ENCODE assay signal across 37 cellular contexts in genomic region chr20:43433250-43433854, GRCh38. TPM values are rescaled to one million over a fixed set of nuclear protein-coding genes. Genes with fewer than 3 reads are reported as not detected.
DNase-seq lines count a peak whose midpoint lies in the region; ATAC-seq, FAIRE-seq and TF ChIP-seq lines count a peak whose summit lies in the region.
"Had no signal": no experiment of that assay in that cellular context is flagged by ENCODE, and none has a peak within 500 bp of the region (broad histone marks: within the 10 kb centered on the region; RNA-seq: fewer than 3 reads in every experiment).

No MANE protein-coding gene starts in this region.

- H3K4me2 ChIP-seq in K562 (ENCODE audit: insufficient read depth, low read length) (no peak overlapping the region), HepG2 (ENCODE audit: low read depth, low read length) (no peak overlapping the region)
- H3K4me2 ChIP-seq: A549; BLaER1; BLaER1 treated with 17β-estradiol and CSF1 and Interleukin-3, amounts not matched to agents 10 nM and 100 nM had no signal

- intact Hi-C loops in K562 (cut with micrococcal nuclease), result no loop called here
- intact Hi-C loops in HepG2 (cut with micrococcal nuclease; ENCODE audit: unreplicated experiment), result no loop called here
- intact Hi-C loops in vagina (cut with DNase I), result no loop called here

- TF ChIP-seq POLR2A in K562 (conservative IDR thresholded peaks at IDR 0.05), result no peak
- TF ChIP-seq POLR2A in HepG2 (IDR thresholded peaks at IDR 0.05; ENCODE audit: insufficient read depth in 1 of 2, low read depth in 2 of 2, low read length in 2 of 2), result no peak
- TF ChIP-seq POLR2A in vagina (IDR thresholded peaks at IDR 0.05), result no peak

- no peaks in the 10 kb centered on the region for H3K4me1 ChIP-seq in HEK293 (ENCODE audit: control insufficient read depth, insufficient read depth, low read length)
- peaks cover 0 to 12% of the 10 kb centered on the region in 2 experiments; a peak in 3 of 5 replicates for H3K4me1 ChIP-seq in K562 (replicated peaks in 1 of 2; ENCODE audit: control insufficient read depth in 2 of 2, insufficient read depth in 2 of 2, low read length in 2 of 2)
- H3K4me1 ChIP-seq in HepG2 (ENCODE audit: insufficient read depth, low read length), result no peaks in the 10 kb centered on the region
- no peaks in the 10 kb centered on the region for H3K4me1 ChIP-seq in vagina
- H3K4me1 ChIP-seq: A549; BE2C; BLaER1; BLaER1 treated with 17β-estradiol and CSF1 and Interleukin-3, amounts not matched to agents 10 nM and 100 nM; Caco-2 had no signal

- no peak for FAIRE-seq in K562 (lab: Jason Lieb, UNC)
- no peak for FAIRE-seq in HepG2 (lab: Jason Lieb, UNC)
- FAIRE-seq: A204.1, A549, D721Med had no signal

- H3K27ac ChIP-seq in HEK293 (ENCODE audit: extremely low read depth, low read depth, low read length) (no peak overlapping the region), K562 (ENCODE audit: extremely low read depth, low read depth, low read length) (no peak overlapping the region), HepG2 (ENCODE audit: extremely low read length, insufficient read depth, low read length) (no peak overlapping the region), vagina (no peak overlapping the region), RWPE1 (no peak overlapping the region)
- H3K27ac ChIP-seq: 22Rv1; A549; BLaER1; BLaER1 treated with 17β-estradiol and CSF1 and Interleukin-3, amounts not matched to agents 10 nM and 100 nM; C4-2B had no signal

- TF ChIP-seq EP300 in K562 (IDR thresholded peaks at IDR 0.05; ENCODE audit: low read length), result no peak
- no peak for TF ChIP-seq EP300 in HepG2 (IDR thresholded peaks at IDR 0.05; ENCODE audit: low read depth in 2 of 2, low read length in 2 of 2)
- TF ChIP-seq EP300 in HepG2 (CRISPR knock-in tag; IDR thresholded peaks at IDR 0.05; ENCODE audit: borderline replicate concordance), result no peak

- TF ChIP-seq RAD21 in K562 (CRISPR knock-in tag; conservative IDR thresholded peaks at IDR 0.05 in 1 of 2, IDR thresholded peaks at IDR 0.05 in 1 of 2) (no peak), HepG2 (CRISPR knock-in tag; IDR thresholded peaks at IDR 0.05) (no peak)

- POLR2A ChIA-PET in HEK293 (lab: Yijun Ruan, JAX), result no interaction called here
- POLR2A ChIA-PET in K562 (lab: Yijun Ruan, JAX), result no interaction called here
- POLR2A ChIA-PET in HepG2 (lab: Yijun Ruan, JAX), result interaction anchor here (0.7 kb wide), 1 partner anchor 24 kb away, joined by 3 read pairs; the partner anchor contains the start of gene SRSF6
- POLR2A ChIA-PET in RWPE1 (lab: Yijun Ruan, JAX; ENCODE audit: low non-redundant PET), result no interaction called here

- H3K4me3 Mint-ChIP-seq in T-helper 17 cell, result no peak overlapping the region
- H3K4me3 Mint-ChIP-seq: B cell; CD14-positive monocyte; CD4-positive, alpha-beta memory T cell; CD4-positive, alpha-beta T cell; CD4-positive, CD25-positive, alpha-beta regulatory T cell; CD8-positive, alpha-beta memory T cell; CD8-positive, alpha-beta T cell had no signal

- DNase-seq in T-helper 17 cell (no peak), K562 (ENCODE audit: extremely low read depth in 1 of 4, low spot score in 3 of 4) (no peak), HepG2 (ENCODE audit: low spot score) (no peak), vagina (ENCODE audit: extremely low spot score in 2 of 2) (no peak), RWPE1 (ENCODE audit: low spot score) (no peak)
- DNase-seq in activated CD8-positive, alpha-beta memory T cell treated with anti-CD3 and anti-CD28 coated beads, Interleukin-2, amount 50 U/mL, for 48 hours, result no peak
- DNase-seq: 8988T; ACHN; AML-193; BE2C; C1 segment of cervical spinal cord; Calu3; CD4-positive, alpha-beta memory T cell; CD4-positive, alpha-beta T cell; CD4-positive, CD25-positive, alpha-beta regulatory T cell; CD8-positive, alpha-beta memory T cell; CD8-positive, alpha-beta T cell; COR-L47; DMS 273 treated with DMSO at 0.1 percent for 48 hours; DMS153; DMS53; DMS79; DMS79 treated with DMSO at 0.1 percent for 48 hours; DND-41; EL had no signal

- ATAC-seq in T-helper 17 cell (no peak), K562 (no peak), HepG2 (no peak), GM21786 (IDR thresholded peaks at IDR 0.05; ENCODE audit: unreplicated experiment) (no peak)
- ATAC-seq: CD8-positive, alpha-beta T cell had no signal

- no peak overlapping the region for H2AFZ ChIP-seq in K562 (ENCODE audit: low read depth, low read length)
- H2AFZ ChIP-seq in HepG2 (ENCODE audit: low read length), result no peak overlapping the region

- TF ChIP-seq CTCF in HEK293 (tag by site-specific recombination; IDR thresholded peaks at IDR 0.05), result no peak
- TF ChIP-seq CTCF in K562 (IDR thresholded peaks at IDR 0.05 in 2 of 3, conservative IDR thresholded peaks at IDR 0.05 in 1 of 3; ENCODE audit: insufficient read depth in 2 of 3, low read depth in 1 of 3, low read length in 3 of 3), result no peak
- no peak for TF ChIP-seq CTCF in HepG2 (CRISPR knock-in tag; IDR thresholded peaks at IDR 0.05)
- TF ChIP-seq CTCF in vagina (IDR thresholded peaks at IDR 0.05), result no peak
- TF ChIP-seq CTCF in RWPE1 (conservative IDR thresholded peaks at IDR 0.05; ENCODE audit: low read depth), result no peak

- H4K20me1 ChIP-seq in K562 (replicated peaks; ENCODE audit: control insufficient read depth, insufficient read depth, low read length) (no peaks in the 10 kb centered on the region), HepG2 (ENCODE audit: insufficient read depth, low read length) (no peaks in the 10 kb centered on the region)
- H4K20me1 ChIP-seq: BLaER1; BLaER1 treated with 17β-estradiol and CSF1 and Interleukin-3, amounts not matched to agents 10 nM and 100 nM had no signal

- no peaks in the 10 kb centered on the region for H3K79me2 ChIP-seq in K562 (ENCODE audit: control insufficient read depth, insufficient read depth, low read length)
- no peaks in the 10 kb centered on the region for H3K79me2 ChIP-seq in HepG2 (ENCODE audit: insufficient read depth, low read length)

- peak overlapping the region; percentile 12 for H3K27ac Mint-ChIP-seq in T-helper 17 cell
- H3K27ac Mint-ChIP-seq: B cell; CD4-positive, alpha-beta T cell; CD4-positive, CD25-positive, alpha-beta regulatory T cell; CD8-positive, alpha-beta memory T cell; CD8-positive, alpha-beta T cell had no signal

- in situ Hi-C loops in K562 (cut with MboI) (no loop called here), HepG2 (cut with HindIII; ENCODE audit: extremely low pct_ligation_motif_present, low pct_unique_long_range_greater_than_20kb) (no loop called here)

- no peaks in the 10 kb centered on the region for H3K36me3 ChIP-seq in HEK293 (ENCODE audit: control insufficient read depth in 2 of 2, insufficient read depth in 1 of 2, low read length in 2 of 2)
- no peaks in the 10 kb centered on the region for H3K36me3 ChIP-seq in K562 (ENCODE audit: control insufficient read depth, insufficient read depth, low read length)
- H3K36me3 ChIP-seq in HepG2 (replicated peaks in 1 of 2; ENCODE audit: control insufficient read depth in 1 of 2, insufficient read depth in 2 of 2, low read length in 2 of 2), result no peaks in the 10 kb centered on the region
- H3K36me3 ChIP-seq in vagina, result no peaks in the 10 kb centered on the region
- H3K36me3 ChIP-seq: BE2C; BLaER1; BLaER1 treated with 17β-estradiol and CSF1 and Interleukin-3, amounts not matched to agents 10 nM and 100 nM had no signal

- H3K27me3 ChIP-seq in K562 (ENCODE audit: control insufficient read depth in 2 of 2, insufficient read depth in 2 of 2, low read length in 2 of 2), result peaks cover 3 to 15% of the 10 kb centered on the region in 2 experiments; a peak in 4 of 5 replicates
- H3K27me3 ChIP-seq in HepG2 (ENCODE audit: control insufficient read depth in 1 of 2, insufficient read depth in 2 of 2, low read length in 2 of 2), result peaks cover 4 to 51% of the 10 kb centered on the region in 2 experiments; a peak in 3 of 5 replicates
- H3K27me3 ChIP-seq in vagina, result no peaks in the 10 kb centered on the region
- H3K27me3 ChIP-seq: BE2C; BLaER1; BLaER1 treated with 17β-estradiol and CSF1 and Interleukin-3, amounts not matched to agents 10 nM and 100 nM had no signal

- peaks cover 3% of the 10 kb centered on the region for H3K36me3 Mint-ChIP-seq in T-helper 17 cell (ENCODE audit: low read depth)
- H3K36me3 Mint-ChIP-seq: CD14-positive monocyte; CD4-positive, alpha-beta memory T cell; CD4-positive, CD25-positive, alpha-beta regulatory T cell; CD8-positive, alpha-beta memory T cell; CD8-positive, alpha-beta T cell had no signal

- H3K9ac ChIP-seq in K562 (ENCODE audit: insufficient read depth in 1 of 2, low read depth in 2 of 2, low read length in 2 of 2) (no peak overlapping the region), HepG2 (ENCODE audit: insufficient read depth, low read depth, low read length) (no peak overlapping the region)
- H3K9ac ChIP-seq: BLaER1; BLaER1 treated with 17β-estradiol and CSF1 and Interleukin-3, amounts not matched to agents 10 nM and 100 nM had no signal

- CTCF ChIA-PET in HEK293 (lab: Yijun Ruan, JAX) (interaction anchor here (0.7 kb wide), 1 partner anchor 15 kb away, joined by 5 read pairs; no protein-coding TSS in a partner anchor), K562 (lab: Yijun Ruan, JAX; ENCODE audit: low intra/inter-chr PET ratio) (no interaction called here), HepG2 (lab: Yijun Ruan, JAX; ENCODE audit: low intra/inter-chr PET ratio, low total read pairs) (no interaction called here), RWPE1 (lab: Yijun Ruan, JAX) (interaction anchor here (0.5 to 1.0 kb wide), 2 partner anchors 10 to 15 kb away, joined by 3 to 5 read pairs; no protein-coding TSS in a partner anchor)

- no TSS peak for BruUV-seq in K562 (replicated peaks; lab: Mats Ljungman, UMichigan)
- BruUV-seq in HepG2 (replicated peaks; lab: Mats Ljungman, UMichigan), result no TSS peak

- WGBS in K562 (ENCODE audit: insufficient coverage, low coverage, missing lambda C conversion rate), result 0% methylated on average over 3 of the region's 4 CpGs
- WGBS in HepG2 (ENCODE audit: low lambda C conversion rate), result 16% methylated on average over 4 of the region's 4 CpGs

- H3K27me3 Mint-ChIP-seq in T-helper 17 cell, result peaks cover 60% of the 10 kb centered on the region

- H3K9me1 ChIP-seq in K562 (ENCODE audit: control insufficient read depth, insufficient read depth, low read length), result no peaks in the 10 kb centered on the region

- H3K9me3 ChIP-seq in HEK293 (ENCODE audit: control insufficient read depth, insufficient read depth, low read depth, low read length) (no peaks in the 10 kb centered on the region), T-helper 17 cell (ENCODE audit: control insufficient read depth, low read length, poor library complexity, severe bottlenecking) (no peaks in the 10 kb centered on the region), K562 (replicated peaks; ENCODE audit: control insufficient read depth, insufficient read depth, low read depth, low read length) (no peaks in the 10 kb centered on the region), HepG2 (ENCODE audit: low read length) (no peaks in the 10 kb centered on the region), vagina (no peaks in the 10 kb centered on the region)
- H3K9me3 ChIP-seq: A549; BE2C; BLaER1; BLaER1 treated with 17β-estradiol and CSF1 and Interleukin-3, amounts not matched to agents 10 nM and 100 nM; Caco-2 had no signal

- no peaks in the 10 kb centered on the region for H3K4me1 Mint-ChIP-seq in T-helper 17 cell
- H3K4me1 Mint-ChIP-seq: CD14-positive monocyte; CD4-positive, alpha-beta memory T cell; CD8-positive, alpha-beta memory T cell had no signal

- H3K4me3 ChIP-seq in HEK293 (ENCODE audit: low read depth, low read length) (no peak overlapping the region), K562 (no peak overlapping the region), HepG2 (replicated peaks in 1 of 3; ENCODE audit: insufficient read depth in 1 of 3, low read depth in 2 of 3, low read length in 3 of 3) (no peak overlapping the region), vagina (no peak overlapping the region)
- H3K4me3 ChIP-seq: A549; BLaER1; BLaER1 treated with 17β-estradiol and CSF1 and Interleukin-3, amounts not matched to agents 10 nM and 100 nM had no signal

RNA-seq across cellular contexts. Expression of gene SRSF6, which starts 24.3 kb away (rescaled TPM):
- total RNA-seq in T-helper 17 cell (100 to 1,000 TPM; 257 to 285 TPM), K562 (2014; rRNA removed) (52.4 and 55.6 TPM in 2 replicates), K562 (2014; rRNA removed; fragmentation: Illumina TruSeq; extraction: Trizol) (73.1 and 81.5 TPM in 2 replicates), K562 (2015; rRNA removed; fragmentation: Illumina TruSeq; extraction: Trizol) (78.8 and 80.4 TPM in 2 replicates), K562 (2021) (140 and 141 TPM in 2 replicates), HepG2 (2016; rRNA removed; fragmentation: Illumina TruSeq; extraction: Trizol) (184 and 194 TPM in 2 replicates), vagina (112 TPM)
- 123 and 206 TPM in 2 replicates for total RNA-seq in K562 (2011; cell fraction: chromatin; rRNA removed; ENCODE audit: low replicate concordance)
- total RNA-seq in K562 (2011; cell fraction: nucleolus; rRNA removed), result 65.5 and 74.5 TPM in 2 replicates
- 119 and 180 TPM in 2 replicates for total RNA-seq in K562 (2011; cell fraction: nucleoplasm; rRNA removed)
- polyA plus RNA-seq in K562 (2011; rRNA removed) (86.1 and 138 TPM in 2 replicates), K562 (2014; fragmentation: Illumina TruSeq; extraction: Trizol) (101 and 117 TPM in 2 replicates), K562 (2014; fragmentation: Nextera tagmentation; extraction: Ambion mirVana) (100 to 1,000 TPM; 148 to 165 TPM), K562 (2014; rRNA removed) (86.5 and 91.3 TPM in 2 replicates), HepG2 (2011; rRNA removed) (151 and 156 TPM in 2 replicates)
- polyA plus RNA-seq in K562 (2011; cell fraction: cytosol; rRNA removed), result 37.4 and 44.4 TPM in 2 replicates
- 287 and 290 TPM in 2 replicates for polyA plus RNA-seq in K562 (2011; cell fraction: nucleus; rRNA removed)
- 89.0 and 99.0 TPM in 2 replicates for polyA plus RNA-seq in K562 (2012)
- 119 and 177 TPM in 2 replicates for polyA minus RNA-seq in K562 (2011; rRNA and poly(A)+ RNA removed)
- polyA minus RNA-seq in K562 (2011; cell fraction: cytosol; rRNA and poly(A)+ RNA removed), result 45.1 and 79.8 TPM in 2 replicates
- 56.4 and 90.7 TPM in 2 replicates for polyA minus RNA-seq in K562 (2011; cell fraction: nucleus; rRNA and poly(A)+ RNA removed)
- total RNA-seq in HepG2 (2016; cell fraction: cytosol; rRNA removed; fragmentation: Illumina TruSeq; extraction: Trizol; ENCODE audit: low read depth), result 15.0 and 16.0 TPM in 2 replicates
- total RNA-seq in HepG2 (2016; cell fraction: insoluble cytoplasmic fraction; rRNA removed; fragmentation: Illumina TruSeq; extraction: Trizol), result 174 and 198 TPM in 2 replicates
- 47.5 and 54.5 TPM in 2 replicates for total RNA-seq in HepG2 (2016; cell fraction: membrane; rRNA removed; fragmentation: Illumina TruSeq; extraction: Trizol)
- total RNA-seq in HepG2 (2016; cell fraction: nucleus; rRNA removed; fragmentation: Illumina TruSeq; extraction: Trizol), result 244 and 253 TPM in 2 replicates
- 62.2 and 93.1 TPM in 2 replicates for polyA plus RNA-seq in HepG2 (2011; cell fraction: cytosol; rRNA removed)
- 386 and 421 TPM in 2 replicates for polyA plus RNA-seq in HepG2 (2011; cell fraction: nucleus; rRNA removed)
- 116 and 122 TPM in 2 replicates for polyA plus RNA-seq in HepG2 (2012)
- polyA plus RNA-seq in HepG2 (2016; cell fraction: cytosol; fragmentation: Illumina TruSeq; extraction: Trizol; ENCODE audit: low read depth), result 13.9 and 17.6 TPM in 2 replicates
- 195 and 211 TPM in 2 replicates for polyA plus RNA-seq in HepG2 (2016; cell fraction: insoluble cytoplasmic fraction; fragmentation: Illumina TruSeq; extraction: Trizol; ENCODE audit: low read depth)
- 30.9 and 36.1 TPM in 2 replicates for polyA plus RNA-seq in HepG2 (2016; cell fraction: membrane; fragmentation: Illumina TruSeq; extraction: Trizol; ENCODE audit: low read depth)
- polyA plus RNA-seq in HepG2 (2016; cell fraction: nucleus; fragmentation: Illumina TruSeq; extraction: Trizol; ENCODE audit: insufficient read depth, low read depth), result 597 and 599 TPM in 2 replicates
- 66.2 and 97.9 TPM in 2 replicates for polyA minus RNA-seq in HepG2 (2011; rRNA and poly(A)+ RNA removed; ENCODE audit: low replicate concordance)
- polyA minus RNA-seq in HepG2 (2011; cell fraction: cytosol; rRNA and poly(A)+ RNA removed), result 39.1 and 45.4 TPM in 2 replicates
- 358 and 382 TPM in 2 replicates for polyA minus RNA-seq in HepG2 (2011; cell fraction: nucleus; rRNA and poly(A)+ RNA removed)

Comparison
In these comparisons a context has a peak if more than half of its experiments do, and no peak if none do; other contexts are left out.
1. CTCF ChIA-PET loops: an anchor here in HEK293 (0.7 kb wide) and RWPE1 (0.5 to 1.0 kb wide); none called in K562 and HepG2.